2 cellular contexts compared by ENCODE assay signal in the genomic region with DNA sequence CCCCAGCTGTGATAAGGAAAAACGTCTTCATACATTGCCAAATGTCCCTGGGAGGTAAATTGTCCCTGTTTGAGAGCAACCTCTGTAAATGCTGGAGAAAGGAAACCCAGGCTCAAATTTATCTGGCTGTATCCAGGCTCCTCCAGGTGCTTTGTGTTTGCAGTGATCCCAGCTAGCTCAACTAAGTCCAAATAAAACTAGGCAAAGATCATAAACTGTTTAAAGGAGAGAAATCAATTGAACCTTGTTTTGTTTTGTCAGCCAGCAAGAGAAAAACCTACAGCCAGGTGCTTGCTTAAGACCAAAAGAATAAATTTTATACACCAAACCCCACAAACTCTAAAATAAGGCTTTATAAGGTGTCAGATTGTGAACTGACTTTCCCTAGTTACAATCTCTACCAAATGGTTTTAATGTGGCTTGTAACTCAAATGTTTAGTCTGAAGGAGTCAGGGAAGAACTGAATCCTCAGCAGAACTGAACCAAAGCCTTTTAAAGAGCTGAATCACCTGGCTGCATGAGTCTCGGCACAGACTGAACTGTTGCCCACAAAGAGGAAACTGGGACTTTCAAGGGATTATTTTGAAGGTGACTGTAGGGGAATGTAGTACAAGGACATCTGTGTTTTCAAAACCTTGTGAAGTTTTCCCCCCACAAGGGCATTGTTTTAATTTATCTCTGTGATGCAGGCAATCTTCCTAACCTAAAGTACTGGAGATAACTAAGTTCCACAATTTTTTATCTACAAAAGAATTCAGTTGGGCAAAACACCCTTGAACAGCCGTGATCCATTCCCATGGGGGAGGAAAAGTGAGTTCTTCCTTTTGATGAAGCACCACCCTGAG.
TF ChIP-seq lines count a peak whose summit lies in the region.

No MANE protein-coding gene starts in this region.

TF ChIP-seq in liver, 16 proteins besides CTCF, POLR2A, EP300 and RAD21 (continued from another document):
- TF ChIP-seq RXRA (IDR thresholded peaks at IDR 0.05) = peak; percentile 20 to 36

TF ChIP-seq in HepG2, 621 proteins besides CTCF, POLR2A, EP300 and RAD21 (continued from another document):
- TF ChIP-seq, protein P1, sequence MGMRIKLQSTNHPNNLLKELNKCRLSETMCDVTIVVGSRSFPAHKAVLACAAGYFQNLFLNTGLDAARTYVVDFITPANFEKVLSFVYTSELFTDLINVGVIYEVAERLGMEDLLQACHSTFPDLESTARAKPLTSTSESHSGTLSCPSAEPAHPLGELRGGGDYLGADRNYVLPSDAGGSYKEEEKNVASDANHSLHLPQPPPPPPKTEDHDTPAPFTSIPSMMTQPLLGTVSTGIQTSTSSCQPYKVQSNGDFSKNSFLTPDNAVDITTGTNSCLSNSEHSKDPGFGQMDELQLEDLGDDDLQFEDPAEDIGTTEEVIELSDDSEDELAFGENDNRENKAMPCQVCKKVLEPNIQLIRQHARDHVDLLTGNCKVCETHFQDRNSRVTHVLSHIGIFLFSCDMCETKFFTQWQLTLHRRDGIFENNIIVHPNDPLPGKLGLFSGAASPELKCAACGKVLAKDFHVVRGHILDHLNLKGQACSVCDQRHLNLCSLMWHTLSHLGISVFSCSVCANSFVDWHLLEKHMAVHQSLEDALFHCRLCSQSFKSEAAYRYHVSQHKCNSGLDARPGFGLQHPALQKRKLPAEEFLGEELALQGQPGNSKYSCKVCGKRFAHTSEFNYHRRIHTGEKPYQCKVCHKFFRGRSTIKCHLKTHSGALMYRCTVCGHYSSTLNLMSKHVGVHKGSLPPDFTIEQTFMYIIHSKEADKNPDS (CRISPR knock-in tag; IDR thresholded peaks at IDR 0.05) = no peak
- TF ChIP-seq ZNF441 (CRISPR knock-in tag; IDR thresholded peaks at IDR 0.05; ENCODE audit: borderline replicate concordance) (no peak), ZSCAN21 (CRISPR knock-in tag; IDR thresholded peaks at IDR 0.05; ENCODE audit: borderline replicate concordance) (no peak), ZNF557 (CRISPR knock-in tag; IDR thresholded peaks at IDR 0.05) (no peak), U2AF2 (IDR thresholded peaks at IDR 0.05; ENCODE audit: low read depth, low read length) (no peak), SOX13 (IDR thresholded peaks at IDR 0.05) (no peak), SOX13 (CRISPR knock-in tag; conservative IDR thresholded peaks at IDR 0.05 in 1 of 2, IDR thresholded peaks at IDR 0.05 in 1 of 2) (no peak), TBL1XR1 (IDR thresholded peaks at IDR 0.05; ENCODE audit: borderline replicate concordance, low read length, partially characterized antibody) (no peak), AHR (CRISPR knock-in tag; IDR thresholded peaks at IDR 0.05) (no peak), ATAD3A (CRISPR knock-in tag; IDR thresholded peaks at IDR 0.05) (no peak), ZNF644 (CRISPR knock-in tag; IDR thresholded peaks at IDR 0.05; ENCODE audit: low read depth) (no peak)
- TF ChIP-seq, protein P2, sequence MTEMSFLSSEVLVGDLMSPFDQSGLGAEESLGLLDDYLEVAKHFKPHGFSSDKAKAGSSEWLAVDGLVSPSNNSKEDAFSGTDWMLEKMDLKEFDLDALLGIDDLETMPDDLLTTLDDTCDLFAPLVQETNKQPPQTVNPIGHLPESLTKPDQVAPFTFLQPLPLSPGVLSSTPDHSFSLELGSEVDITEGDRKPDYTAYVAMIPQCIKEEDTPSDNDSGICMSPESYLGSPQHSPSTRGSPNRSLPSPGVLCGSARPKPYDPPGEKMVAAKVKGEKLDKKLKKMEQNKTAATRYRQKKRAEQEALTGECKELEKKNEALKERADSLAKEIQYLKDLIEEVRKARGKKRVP (CRISPR knock-in tag; IDR thresholded peaks at IDR 0.05) = no peak
- TF ChIP-seq, protein P3, sequence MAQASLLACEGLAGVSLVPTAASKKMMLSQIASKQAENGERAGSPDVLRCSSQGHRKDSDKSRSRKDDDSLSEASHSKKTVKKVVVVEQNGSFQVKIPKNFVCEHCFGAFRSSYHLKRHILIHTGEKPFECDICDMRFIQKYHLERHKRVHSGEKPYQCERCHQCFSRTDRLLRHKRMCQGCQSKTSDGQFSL (CRISPR knock-in tag; IDR thresholded peaks at IDR 0.05) = no peak
